1 cellular context compared by ENCODE assay signal in genomic region chr15:85380217-85380859, GRCh38.
TF ChIP-seq lines count a peak whose summit lies in the region.

Gene AKAP13, plus strand, starts transcription at chr15:85380603. Its CDS starts 105,118 bp downstream, at chr15:85485721.

TF ChIP-seq in HEK293, 187 proteins besides CTCF, POLR2A, EP300 and RAD21 (continued from another document and continues in another):
- no peak for TF ChIP-seq ZNF776 (tag by site-specific recombination; IDR thresholded peaks at IDR 0.05; ENCODE audit: borderline replicate concordance)
- no peak for TF ChIP-seq ZNF623 (tag by site-specific recombination; IDR thresholded peaks at IDR 0.05)
- TF ChIP-seq PATZ1 (tag by site-specific recombination; IDR thresholded peaks at IDR 0.05), result no peak
- TF ChIP-seq ZNF654 (tag by site-specific recombination; IDR thresholded peaks at IDR 0.05; ENCODE audit: low read depth), result no peak
- TF ChIP-seq ZNF311 (tag by site-specific recombination; IDR thresholded peaks at IDR 0.05; ENCODE audit: borderline replicate concordance), result no peak
- TF ChIP-seq ZNF658 (tag by site-specific recombination; IDR thresholded peaks at IDR 0.05), result no peak
- no peak for TF ChIP-seq ZNF488 (tag by site-specific recombination; IDR thresholded peaks at IDR 0.05)
- TF ChIP-seq ZNF585B (tag by site-specific recombination; IDR thresholded peaks at IDR 0.05), result 0 out of 2 replicates have a peak, but pooled peaks have one; percentile 16
- no peak for TF ChIP-seq ZNF266 (tag by site-specific recombination; IDR thresholded peaks at IDR 0.05; ENCODE audit: low read depth)
- TF ChIP-seq SP3 (tag by site-specific recombination; IDR thresholded peaks at IDR 0.05), result peak; percentile 55
- no peak for TF ChIP-seq ZNF37A (tag by site-specific recombination; IDR thresholded peaks at IDR 0.05)
- no peak for TF ChIP-seq ZNF214 (tag by site-specific recombination; IDR thresholded peaks at IDR 0.05; ENCODE audit: borderline replicate concordance)
- no peak for TF ChIP-seq REPIN1 (tag by site-specific recombination; IDR thresholded peaks at IDR 0.05; ENCODE audit: low read depth)
- no peak for TF ChIP-seq ZNF639 (tag by site-specific recombination; IDR thresholded peaks at IDR 0.05)
- no peak for TF ChIP-seq ZBTB10 (tag by site-specific recombination; IDR thresholded peaks at IDR 0.05)
- peak; percentile 44; the same call in 1 of the 2 replicates for TF ChIP-seq ZSCAN30 (tag by site-specific recombination; IDR thresholded peaks at IDR 0.05)
- no peak for TF ChIP-seq ZNF747 (tag by site-specific recombination; IDR thresholded peaks at IDR 0.05)
- TF ChIP-seq ZIC2 (tag by site-specific recombination; IDR thresholded peaks at IDR 0.05), result 0 out of 2 replicates have a peak, but pooled peaks have one; percentile 24
- no peak for TF ChIP-seq ZNF510 (tag by site-specific recombination; IDR thresholded peaks at IDR 0.05; ENCODE audit: insufficient replicate concordance)
- no peak for TF ChIP-seq PRDM4 (tag by site-specific recombination; IDR thresholded peaks at IDR 0.05)
- TF ChIP-seq ZNF704 (tag by site-specific recombination; IDR thresholded peaks at IDR 0.05), result no peak
- TF ChIP-seq ZNF341 (tag by site-specific recombination; IDR thresholded peaks at IDR 0.05; ENCODE audit: low read depth), result peak; percentile 74
- no peak for TF ChIP-seq KLF16 (tag by site-specific recombination; IDR thresholded peaks at IDR 0.05)
- TF ChIP-seq ZNF621 (tag by site-specific recombination; IDR thresholded peaks at IDR 0.05), result no peak
- TF ChIP-seq ZNF211 (tag by site-specific recombination; IDR thresholded peaks at IDR 0.05; ENCODE audit: low read depth), result no peak
- no peak for TF ChIP-seq ZNF548 (tag by site-specific recombination; IDR thresholded peaks at IDR 0.05)
- peak; percentile 71 for TF ChIP-seq FEZF1 (tag by site-specific recombination; IDR thresholded peaks at IDR 0.05)
- no peak for TF ChIP-seq ZNF707 (tag by site-specific recombination; IDR thresholded peaks at IDR 0.05)
- TF ChIP-seq ZNF701 (tag by site-specific recombination; IDR thresholded peaks at IDR 0.05), result no peak
- 0 out of 2 replicates have a peak, but pooled peaks have one; percentile 13 for TF ChIP-seq KLF8 (tag by site-specific recombination; IDR thresholded peaks at IDR 0.05)
- no peak for TF ChIP-seq ZNF571 (tag by site-specific recombination; IDR thresholded peaks at IDR 0.05)
- TF ChIP-seq IKZF3 (tag by site-specific recombination; IDR thresholded peaks at IDR 0.05), result no peak
- TF ChIP-seq ZBTB6 (tag by site-specific recombination; IDR thresholded peaks at IDR 0.05), result no peak
- no peak for TF ChIP-seq PRDM1 (tag by site-specific recombination; IDR thresholded peaks at IDR 0.05)
- TF ChIP-seq KLF10 (tag by site-specific recombination; IDR thresholded peaks at IDR 0.05), result no peak
- TF ChIP-seq ZNF837 (tag by site-specific recombination; IDR thresholded peaks at IDR 0.05), result no peak
- TF ChIP-seq ZNF112 (tag by site-specific recombination; IDR thresholded peaks at IDR 0.05), result no peak
- TF ChIP-seq ZNF148 (tag by site-specific recombination; IDR thresholded peaks at IDR 0.05; ENCODE audit: borderline replicate concordance), result no peak
- no peak for TF ChIP-seq ZNF138 (tag by site-specific recombination; IDR thresholded peaks at IDR 0.05; ENCODE audit: borderline replicate concordance)
- no peak for TF ChIP-seq KLF7 (tag by site-specific recombination; IDR thresholded peaks at IDR 0.05; ENCODE audit: borderline replicate concordance)
- TF ChIP-seq ZNF76 (tag by site-specific recombination; IDR thresholded peaks at IDR 0.05; ENCODE audit: borderline replicate concordance, low read depth), result peak; percentile 15; the same call in 1 of the 2 replicates
- TF ChIP-seq ZNF350 (tag by site-specific recombination; IDR thresholded peaks at IDR 0.05), result no peak
- no peak for TF ChIP-seq ZNF610 (tag by site-specific recombination; IDR thresholded peaks at IDR 0.05; ENCODE audit: borderline replicate concordance)
- TF ChIP-seq ZEB2 (tag by site-specific recombination; IDR thresholded peaks at IDR 0.05), result peak; percentile 41; the same call in 1 of the 2 replicates
- TF ChIP-seq ZNF792 (tag by site-specific recombination; IDR thresholded peaks at IDR 0.05), result no peak
- no peak for TF ChIP-seq ZNF791 (tag by site-specific recombination; IDR thresholded peaks at IDR 0.05)
- TF ChIP-seq ZNF426 (tag by site-specific recombination; IDR thresholded peaks at IDR 0.05), result no peak
- TF ChIP-seq ZNF292 (tag by site-specific recombination; IDR thresholded peaks at IDR 0.05; ENCODE audit: borderline replicate concordance, low read depth), result no peak
- TF ChIP-seq KLF1 (tag by site-specific recombination; IDR thresholded peaks at IDR 0.05), result 0 out of 2 replicates have a peak, but pooled peaks have one; percentile 10
- no peak for TF ChIP-seq ZNF366 (tag by site-specific recombination; conservative IDR thresholded peaks at IDR 0.05)
- TF ChIP-seq ZNF354C (tag by site-specific recombination; IDR thresholded peaks at IDR 0.05; ENCODE audit: borderline replicate concordance, low read depth), result no peak
